ENCODE assay signal across 18 cellular contexts in genomic region chr2:173522356-173522755, GRCh38.
"Had no signal": no experiment of that assay in that cellular context is flagged by ENCODE, and none has a peak within 500 bp of the region (broad histone marks: within the 10 kb centered on the region; RNA-seq: fewer than 3 reads in every experiment).

No MANE protein-coding gene starts in this region.

- H3K36me3 ChIP-seq: gastroesophageal sphincter, left ventricle myocardium inferior, lower lobe of right lung, stomach, thoracic aorta had no signal

- H3K27me3 ChIP-seq: stomach had no signal

- H3K4me1 ChIP-seq: gastroesophageal sphincter, lower lobe of right lung, psoas muscle, stomach had no signal

- H3K27ac ChIP-seq: gastroesophageal sphincter, left ventricle myocardium inferior, lower lobe of right lung, psoas muscle, stomach, thoracic aorta had no signal

- ATAC-seq: esophagus mucosa, gastroesophageal sphincter, lower lobe of right lung, psoas muscle, sciatic nerve had no signal

- DNase-seq: effector memory CD4-positive, alpha-beta T cell; glutamatergic neuron; immature natural killer cell; left ventricle myocardium inferior; lower lobe of right lung; midbrain; naive B cell; nephron progenitor cell; psoas muscle; retina; stimulated activated naive CD4-positive, alpha-beta T cell; stomach; substantia nigra; trophoblast cell had no signal

- H3K4me3 ChIP-seq: gastroesophageal sphincter, left ventricle myocardium inferior, lower lobe of right lung, psoas muscle, stomach, thoracic aorta had no signal

- H3K9me3 ChIP-seq: lower lobe of right lung, thoracic aorta had no signal
